In the genomic region with DNA sequence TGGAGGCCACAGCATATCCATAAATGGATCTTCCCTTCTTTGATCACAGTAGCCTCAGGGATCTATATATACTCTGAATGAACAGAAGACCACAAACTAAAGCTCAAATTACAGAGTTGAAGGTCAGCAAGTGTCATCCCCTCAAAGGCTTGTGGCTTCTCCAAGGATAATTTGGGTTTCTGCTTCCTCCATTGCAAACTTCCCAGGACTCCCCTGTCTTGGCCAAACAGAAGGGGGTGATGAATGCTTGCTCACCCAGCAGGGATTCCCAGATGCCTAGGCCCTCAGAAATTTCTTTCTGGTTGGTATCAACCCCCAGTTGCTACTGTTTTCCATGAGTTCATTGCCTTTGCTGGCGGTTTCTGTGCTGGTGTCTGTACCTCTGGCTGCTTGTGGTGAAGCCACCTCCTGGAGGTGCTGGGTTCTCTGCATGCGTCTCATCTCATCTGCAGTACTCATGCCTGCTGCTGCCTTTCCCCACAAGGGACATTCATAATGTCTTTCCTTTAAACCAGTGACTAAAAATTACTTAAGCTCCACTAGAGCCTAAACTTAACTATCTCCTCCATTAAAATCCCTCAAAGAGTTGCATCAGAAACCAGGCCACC, we compare ENCODE assay signal across 32 cellular contexts. TPM values are rescaled to one million over a fixed set of nuclear protein-coding genes. Genes with fewer than 3 reads are reported as not detected.
"Had no signal": no experiment of that assay in that cellular context is flagged by ENCODE, and none has a peak within 500 bp of the region (broad histone marks: within the 10 kb centered on the region; RNA-seq: fewer than 3 reads in every experiment).

No MANE protein-coding gene starts in this region.

- H3K4me3 Mint-ChIP-seq: activated B cell treated with CpG ODN at 0.5 μM for 24 hours; activated CD4-positive, alpha-beta memory T cell treated with anti-CD3 and anti-CD28 coated beads for 36 hours; activated CD4-positive, alpha-beta T cell treated with anti-CD3 and anti-CD28 coated beads, Interleukin-2, amount 10 ng/mL, durations not matched to agents 7 days and 5 days; activated naive CD8-positive, alpha-beta T cell treated with anti-CD3 and anti-CD28 coated beads, Interleukin-2, amount 50 U/mL, for 24 hours; activated T-cell treated with anti-CD3 and anti-CD28 coated beads, Interleukin-2, amount 50 U/mL, for 4 hours; T-helper 1 cell treated with Interleukin-12 subunit alpha and Interleukin-12 subunit beta and Interleukin-4 antibody, amounts not matched to agents 30 μg/mL and 1 μg/mL, for 36 hours had no signal

- DNase-seq: activated B cell treated with CpG ODN at 0.5 μM for 24 hours; activated CD4-positive, alpha-beta memory T cell treated with anti-CD3 and anti-CD28 coated beads for 36 hours; activated CD4-positive, alpha-beta T cell treated with anti-CD3 and anti-CD28 coated beads, Interleukin-2, amount 10 ng/mL, durations not matched to agents 7 days and 5 days; activated CD8-positive, alpha-beta memory T cell treated with anti-CD3 and anti-CD28 coated beads for 24 hours; activated effector memory CD4-positive, alpha-beta T cell treated with anti-CD3 and anti-CD28 coated beads, Interleukin-2, amount 50 U/mL, for 16 hours; activated naive CD4-positive, alpha-beta T cell treated with Interleukin-2 at 50 U/mL for 16 hours; activated naive CD8-positive, alpha-beta T cell treated with anti-CD3 and anti-CD28 coated beads, Interleukin-2, amount 50 U/mL, for 24 hours; activated T-cell treated with anti-CD3 and anti-CD28 coated beads, Interleukin-2, amount 50 U/mL, for 4 hours; amniotic stem cell; brain microvascular endothelial cell; Kasumi-1; KBM-7; NCI-H1092; NCI-H1417; NCI-H1694; NCI-H2029; NCI-H2107; NCI-H2171 treated with DMSO at 0.1 percent for 48 hours; NCI-H345; NCI-H510A; NCI-H526 treated with DMSO at 0.1 percent for 48 hours; NCI-H82; Right ventricle myocardium superior; SJCRH30; SK-N-SH; SW 1271 had no signal

- H3K9ac ChIP-seq: SK-N-SH had no signal

- H3K4me3 ChIP-seq: ascending aorta, cardiac muscle cell, SJCRH30 had no signal

- H3K4me2 ChIP-seq: SK-N-SH had no signal

- H3K27ac ChIP-seq: ascending aorta, brain microvascular endothelial cell, cardiac muscle cell, RWPE1, SJCRH30 had no signal

- H3K4me1 ChIP-seq: ascending aorta, SJCRH30 had no signal

- H3K36me3 ChIP-seq: ascending aorta, brain microvascular endothelial cell, cardiac muscle cell, SJCRH30 had no signal

- H3K9me3 ChIP-seq: ascending aorta, SJCRH30, SK-N-SH had no signal

- H3K27me3 ChIP-seq: ascending aorta, brain microvascular endothelial cell, cardiac muscle cell, SJCRH30 had no signal

- H3K4me1 Mint-ChIP-seq: activated B cell treated with CpG ODN at 0.5 μM for 24 hours; activated CD4-positive, alpha-beta T cell treated with anti-CD3 and anti-CD28 coated beads, Interleukin-2, amount 10 ng/mL, durations not matched to agents 7 days and 5 days; activated naive CD8-positive, alpha-beta T cell treated with anti-CD3 and anti-CD28 coated beads, Interleukin-2, amount 50 U/mL, for 24 hours had no signal

- H3K27me3 Mint-ChIP-seq: activated B cell treated with CpG ODN at 0.5 μM for 24 hours; activated CD4-positive, alpha-beta T cell treated with anti-CD3 and anti-CD28 coated beads, Interleukin-2, amount 10 ng/mL, durations not matched to agents 7 days and 5 days; activated naive CD8-positive, alpha-beta T cell treated with anti-CD3 and anti-CD28 coated beads, Interleukin-2, amount 50 U/mL, for 24 hours had no signal

- H3K27ac Mint-ChIP-seq: activated B cell treated with CpG ODN at 0.5 μM for 24 hours; activated CD4-positive, alpha-beta memory T cell treated with anti-CD3 and anti-CD28 coated beads for 36 hours; activated CD4-positive, alpha-beta T cell treated with anti-CD3 and anti-CD28 coated beads, Interleukin-2, amount 10 ng/mL, durations not matched to agents 7 days and 5 days; activated naive CD4-positive, alpha-beta T cell treated with anti-CD3 and anti-CD28 coated beads, Interleukin-2, amount 50 U/mL, for 72 hours; activated naive CD8-positive, alpha-beta T cell treated with anti-CD3 and anti-CD28 coated beads, Interleukin-2, amount 50 U/mL, for 24 hours; T-helper 1 cell treated with Interleukin-12 subunit alpha and Interleukin-12 subunit beta and Interleukin-4 antibody, amounts not matched to agents 30 μg/mL and 1 μg/mL, for 36 hours had no signal

- H3K9me3 Mint-ChIP-seq: activated B cell treated with CpG ODN at 0.5 μM for 24 hours; activated CD4-positive, alpha-beta memory T cell treated with anti-CD3 and anti-CD28 coated beads for 36 hours; activated CD4-positive, alpha-beta T cell treated with anti-CD3 and anti-CD28 coated beads, Interleukin-2, amount 10 ng/mL, durations not matched to agents 7 days and 5 days; activated naive CD4-positive, alpha-beta T cell treated with anti-CD3 and anti-CD28 coated beads, Interleukin-2, amount 50 U/mL, for 72 hours; activated naive CD8-positive, alpha-beta T cell treated with anti-CD3 and anti-CD28 coated beads, Interleukin-2, amount 50 U/mL, for 24 hours; activated T-cell treated with anti-CD3 and anti-CD28 coated beads, Interleukin-2, amount 50 U/mL, for 4 hours; T-helper 1 cell treated with Interleukin-12 subunit alpha and Interleukin-12 subunit beta and Interleukin-4 antibody, amounts not matched to agents 30 μg/mL and 1 μg/mL, for 36 hours had no signal

- H3K36me3 Mint-ChIP-seq: activated CD4-positive, alpha-beta memory T cell treated with anti-CD3 and anti-CD28 coated beads for 36 hours had no signal

RNA-seq across cellular contexts. Expression of gene ENTPD3, which starts 17.7 kb away (rescaled TPM):
- total RNA-seq: activated B cell treated with CpG ODN at 0.5 μM for 24 hours; activated CD4-positive, alpha-beta memory T cell treated with anti-CD3 and anti-CD28 coated beads for 36 hours; activated CD4-positive, alpha-beta T cell treated with anti-CD3 and anti-CD28 coated beads, Interleukin-2, amount 10 ng/mL, durations not matched to agents 7 days and 5 days; activated naive CD4-positive, alpha-beta T cell treated with anti-CD3 and anti-CD28 coated beads, Interleukin-2, amount 50 U/mL, for 72 hours; activated T-cell treated with anti-CD3 and anti-CD28 coated beads, Interleukin-2, amount 50 U/mL, for 4 hours; OCI-LY7; SJCRH30 had no signal
